In the genomic region with DNA sequence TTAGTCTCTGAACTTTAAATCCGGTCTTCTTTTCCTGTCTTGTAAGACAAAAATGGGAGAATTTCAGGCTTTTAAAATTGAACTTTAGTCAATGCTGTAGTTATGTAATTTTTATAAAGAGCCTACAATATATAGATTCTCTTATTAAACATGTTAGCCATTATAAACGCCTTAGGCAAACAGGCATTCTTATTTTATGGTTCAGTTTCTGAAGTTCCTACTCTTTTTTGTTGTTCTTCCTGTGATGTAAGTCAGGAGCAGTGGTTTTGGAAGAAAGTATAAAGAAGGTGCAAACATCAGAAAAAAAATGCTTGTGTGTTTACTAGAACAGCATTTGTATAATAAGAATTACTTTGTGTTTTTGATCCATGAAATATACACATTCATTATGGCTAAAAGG, we compare ENCODE assay signal across 19 cellular contexts. TPM values are rescaled to one million over a fixed set of nuclear protein-coding genes. Genes with fewer than 3 reads are reported as not detected.
A peak's percentile ranks its signal among the peaks of the same experiment; 100 is the strongest.
DNase-seq lines count a peak whose midpoint lies in the region; ATAC-seq, FAIRE-seq and TF ChIP-seq lines count a peak whose summit lies in the region.
"Had no signal": no experiment of that assay in that cellular context is flagged by ENCODE, and none has a peak within 500 bp of the region (broad histone marks: within the 10 kb centered on the region; RNA-seq: fewer than 3 reads in every experiment).

No MANE protein-coding gene starts in this region.

- no peak for TF ChIP-seq CTCF in RWPE1 (conservative IDR thresholded peaks at IDR 0.05; ENCODE audit: low read depth)

- no peaks in the 10 kb centered on the region for H3K36me3 Mint-ChIP-seq in natural killer cell treated with Interleukin-12 subunit alpha and Interleukin-12 subunit beta and Interleukin-15 and Interleukin-18, amount 100 ng/mL, for 72 hours

- peak; percentile 9 for FAIRE-seq in islet of Langerhans (lab: Jason Lieb, UNC)
- FAIRE-seq: GM12891, GM18507 had no signal

- peaks cover 3% of the 10 kb centered on the region for H3K9me3 Mint-ChIP-seq in natural killer cell treated with Interleukin-12 subunit alpha and Interleukin-12 subunit beta and Interleukin-15 and Interleukin-18, amount 100 ng/mL, for 72 hours

- H3K4me1 Mint-ChIP-seq in natural killer cell treated with Interleukin-12 subunit alpha and Interleukin-12 subunit beta and Interleukin-15 and Interleukin-18, amount 100 ng/mL, for 72 hours (ENCODE audit: low read depth in 2 of 2): no peaks in the 10 kb centered on the region
- H3K4me1 Mint-ChIP-seq: H9 had no signal

- POLR2A ChIA-PET in RWPE1 (lab: Yijun Ruan, JAX; ENCODE audit: low non-redundant PET): no interaction called here

- DNase-seq in EH (ENCODE audit: low read depth) (peak; percentile 56), RWPE1 (ENCODE audit: low spot score) (peak; percentile 7), renal cortical epithelial cell (ENCODE audit: low read depth) (peak; percentile 72)
- DNase-seq in stimulated activated CD4-positive, alpha-beta T cell treated with anti-CD3 and anti-CD28 coated beads, Interleukin-4, amount 100 ng/mL, for 24 hours: no peak
- no peak for DNase-seq in natural killer cell treated with Interleukin-12 subunit alpha and Interleukin-12 subunit beta and Interleukin-15 and Interleukin-18, amount 100 ng/mL, for 72 hours (ENCODE audit: low spot score)
- DNase-seq: AML-193, H9, KG1, NCI-H1417 treated with DMSO at 0.1 percent for 48 hours, NCI-H2029 treated with DMSO at 0.1 percent for 48 hours, NCI-H2171, NCI-H526, SJCRH30 had no signal

- no peak overlapping the region for H3K4me3 Mint-ChIP-seq in natural killer cell treated with Interleukin-12 subunit alpha and Interleukin-12 subunit beta and Interleukin-15 and Interleukin-18, amount 100 ng/mL, for 72 hours
- H3K4me3 Mint-ChIP-seq: H9 had no signal

- no peak overlapping the region for H3K27ac Mint-ChIP-seq in natural killer cell treated with Interleukin-12 subunit alpha and Interleukin-12 subunit beta and Interleukin-15 and Interleukin-18, amount 100 ng/mL, for 72 hours
- H3K27ac Mint-ChIP-seq: H9 had no signal

- ATAC-seq in SK-N-SH treated with all-trans-retinoic acid at 6 μM for 48 hours: no peak
- ATAC-seq in natural killer cell treated with Interleukin-12 subunit alpha and Interleukin-12 subunit beta and Interleukin-15 and Interleukin-18, amount 100 ng/mL, for 72 hours: no peak

- no peak overlapping the region for H3K27ac ChIP-seq in RWPE1
- H3K27ac ChIP-seq: C4-2B, PC-9, SJCRH30 had no signal

- CTCF ChIA-PET in RWPE1 (lab: Yijun Ruan, JAX): no interaction called here

- H3K27me3 Mint-ChIP-seq in natural killer cell treated with Interleukin-12 subunit alpha and Interleukin-12 subunit beta and Interleukin-15 and Interleukin-18, amount 100 ng/mL, for 72 hours: no peaks in the 10 kb centered on the region

TF ChIP-seq in SK-N-SH treated with all-trans-retinoic acid at 6 μM for 48 hours, 23 proteins besides CTCF, POLR2A, EP300 and RAD21:
- TF ChIP-seq GLIS3 (CRISPR knock-in tag; IDR thresholded peaks at IDR 0.05) (no peak), ZNF8 (CRISPR knock-in tag; IDR thresholded peaks at IDR 0.05) (no peak), ZFP3 (CRISPR knock-in tag; IDR thresholded peaks at IDR 0.05) (no peak), BACH2 (CRISPR knock-in tag; IDR thresholded peaks at IDR 0.05; ENCODE audit: borderline replicate concordance) (no peak), ISL1 (CRISPR knock-in tag; IDR thresholded peaks at IDR 0.05) (no peak), ZC3H10 (CRISPR knock-in tag; IDR thresholded peaks at IDR 0.05) (no peak), OSR1 (CRISPR knock-in tag; IDR thresholded peaks at IDR 0.05) (no peak), ZNF70 (CRISPR knock-in tag; IDR thresholded peaks at IDR 0.05) (no peak), RARB (CRISPR knock-in tag; IDR thresholded peaks at IDR 0.05) (no peak), TCF4 (CRISPR knock-in tag; IDR thresholded peaks at IDR 0.05; ENCODE audit: borderline replicate concordance) (no peak), ZFP30 (CRISPR knock-in tag; IDR thresholded peaks at IDR 0.05) (no peak)
- TF ChIP-seq, protein P1, sequence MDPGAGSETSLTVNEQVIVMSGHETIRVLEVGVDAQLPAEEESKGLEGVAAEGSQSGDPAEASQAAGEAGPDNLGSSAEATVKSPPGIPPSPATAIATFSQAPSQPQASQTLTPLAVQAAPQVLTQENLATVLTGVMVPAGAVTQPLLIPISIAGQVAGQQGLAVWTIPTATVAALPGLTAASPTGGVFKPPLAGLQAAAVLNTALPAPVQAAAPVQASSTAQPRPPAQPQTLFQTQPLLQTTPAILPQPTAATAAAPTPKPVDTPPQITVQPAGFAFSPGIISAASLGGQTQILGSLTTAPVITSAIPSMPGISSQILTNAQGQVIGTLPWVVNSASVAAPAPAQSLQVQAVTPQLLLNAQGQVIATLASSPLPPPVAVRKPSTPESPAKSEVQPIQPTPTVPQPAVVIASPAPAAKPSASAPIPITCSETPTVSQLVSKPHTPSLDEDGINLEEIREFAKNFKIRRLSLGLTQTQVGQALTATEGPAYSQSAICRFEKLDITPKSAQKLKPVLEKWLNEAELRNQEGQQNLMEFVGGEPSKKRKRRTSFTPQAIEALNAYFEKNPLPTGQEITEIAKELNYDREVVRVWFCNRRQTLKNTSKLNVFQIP (CRISPR knock-in tag; IDR thresholded peaks at IDR 0.05; ENCODE audit: borderline replicate concordance, low read depth): no peak
- TF ChIP-seq, protein P2, sequence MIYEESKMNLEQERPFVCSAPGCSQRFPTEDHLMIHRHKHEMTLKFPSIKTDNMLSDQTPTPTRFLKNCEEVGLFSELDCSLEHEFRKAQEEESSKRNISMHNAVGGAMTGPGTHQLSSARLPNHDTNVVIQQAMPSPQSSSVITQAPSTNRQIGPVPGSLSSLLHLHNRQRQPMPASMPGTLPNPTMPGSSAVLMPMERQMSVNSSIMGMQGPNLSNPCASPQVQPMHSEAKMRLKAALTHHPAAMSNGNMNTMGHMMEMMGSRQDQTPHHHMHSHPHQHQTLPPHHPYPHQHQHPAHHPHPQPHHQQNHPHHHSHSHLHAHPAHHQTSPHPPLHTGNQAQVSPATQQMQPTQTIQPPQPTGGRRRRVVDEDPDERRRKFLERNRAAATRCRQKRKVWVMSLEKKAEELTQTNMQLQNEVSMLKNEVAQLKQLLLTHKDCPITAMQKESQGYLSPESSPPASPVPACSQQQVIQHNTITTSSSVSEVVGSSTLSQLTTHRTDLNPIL (CRISPR knock-in tag; IDR thresholded peaks at IDR 0.05; ENCODE audit: low read depth): no peak
- TF ChIP-seq, protein P3, sequence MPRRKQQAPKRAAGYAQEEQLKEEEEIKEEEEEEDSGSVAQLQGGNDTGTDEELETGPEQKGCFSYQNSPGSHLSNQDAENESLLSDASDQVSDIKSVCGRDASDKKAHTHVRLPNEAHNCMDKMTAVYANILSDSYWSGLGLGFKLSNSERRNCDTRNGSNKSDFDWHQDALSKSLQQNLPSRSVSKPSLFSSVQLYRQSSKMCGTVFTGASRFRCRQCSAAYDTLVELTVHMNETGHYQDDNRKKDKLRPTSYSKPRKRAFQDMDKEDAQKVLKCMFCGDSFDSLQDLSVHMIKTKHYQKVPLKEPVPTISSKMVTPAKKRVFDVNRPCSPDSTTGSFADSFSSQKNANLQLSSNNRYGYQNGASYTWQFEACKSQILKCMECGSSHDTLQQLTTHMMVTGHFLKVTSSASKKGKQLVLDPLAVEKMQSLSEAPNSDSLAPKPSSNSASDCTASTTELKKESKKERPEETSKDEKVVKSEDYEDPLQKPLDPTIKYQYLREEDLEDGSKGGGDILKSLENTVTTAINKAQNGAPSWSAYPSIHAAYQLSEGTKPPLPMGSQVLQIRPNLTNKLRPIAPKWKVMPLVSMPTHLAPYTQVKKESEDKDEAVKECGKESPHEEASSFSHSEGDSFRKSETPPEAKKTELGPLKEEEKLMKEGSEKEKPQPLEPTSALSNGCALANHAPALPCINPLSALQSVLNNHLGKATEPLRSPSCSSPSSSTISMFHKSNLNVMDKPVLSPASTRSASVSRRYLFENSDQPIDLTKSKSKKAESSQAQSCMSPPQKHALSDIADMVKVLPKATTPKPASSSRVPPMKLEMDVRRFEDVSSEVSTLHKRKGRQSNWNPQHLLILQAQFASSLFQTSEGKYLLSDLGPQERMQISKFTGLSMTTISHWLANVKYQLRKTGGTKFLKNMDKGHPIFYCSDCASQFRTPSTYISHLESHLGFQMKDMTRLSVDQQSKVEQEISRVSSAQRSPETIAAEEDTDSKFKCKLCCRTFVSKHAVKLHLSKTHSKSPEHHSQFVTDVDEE (CRISPR knock-in tag; IDR thresholded peaks at IDR 0.05): no peak
- TF ChIP-seq, protein P4, sequence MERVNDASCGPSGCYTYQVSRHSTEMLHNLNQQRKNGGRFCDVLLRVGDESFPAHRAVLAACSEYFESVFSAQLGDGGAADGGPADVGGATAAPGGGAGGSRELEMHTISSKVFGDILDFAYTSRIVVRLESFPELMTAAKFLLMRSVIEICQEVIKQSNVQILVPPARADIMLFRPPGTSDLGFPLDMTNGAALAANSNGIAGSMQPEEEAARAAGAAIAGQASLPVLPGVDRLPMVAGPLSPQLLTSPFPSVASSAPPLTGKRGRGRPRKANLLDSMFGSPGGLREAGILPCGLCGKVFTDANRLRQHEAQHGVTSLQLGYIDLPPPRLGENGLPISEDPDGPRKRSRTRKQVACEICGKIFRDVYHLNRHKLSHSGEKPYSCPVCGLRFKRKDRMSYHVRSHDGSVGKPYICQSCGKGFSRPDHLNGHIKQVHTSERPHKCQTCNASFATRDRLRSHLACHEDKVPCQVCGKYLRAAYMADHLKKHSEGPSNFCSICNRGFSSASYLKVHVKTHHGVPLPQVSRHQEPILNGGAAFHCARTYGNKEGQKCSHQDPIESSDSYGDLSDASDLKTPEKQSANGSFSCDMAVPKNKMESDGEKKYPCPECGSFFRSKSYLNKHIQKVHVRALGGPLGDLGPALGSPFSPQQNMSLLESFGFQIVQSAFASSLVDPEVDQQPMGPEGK (CRISPR knock-in tag; IDR thresholded peaks at IDR 0.05; ENCODE audit: borderline replicate concordance): no peak
- TF ChIP-seq, protein P5, sequence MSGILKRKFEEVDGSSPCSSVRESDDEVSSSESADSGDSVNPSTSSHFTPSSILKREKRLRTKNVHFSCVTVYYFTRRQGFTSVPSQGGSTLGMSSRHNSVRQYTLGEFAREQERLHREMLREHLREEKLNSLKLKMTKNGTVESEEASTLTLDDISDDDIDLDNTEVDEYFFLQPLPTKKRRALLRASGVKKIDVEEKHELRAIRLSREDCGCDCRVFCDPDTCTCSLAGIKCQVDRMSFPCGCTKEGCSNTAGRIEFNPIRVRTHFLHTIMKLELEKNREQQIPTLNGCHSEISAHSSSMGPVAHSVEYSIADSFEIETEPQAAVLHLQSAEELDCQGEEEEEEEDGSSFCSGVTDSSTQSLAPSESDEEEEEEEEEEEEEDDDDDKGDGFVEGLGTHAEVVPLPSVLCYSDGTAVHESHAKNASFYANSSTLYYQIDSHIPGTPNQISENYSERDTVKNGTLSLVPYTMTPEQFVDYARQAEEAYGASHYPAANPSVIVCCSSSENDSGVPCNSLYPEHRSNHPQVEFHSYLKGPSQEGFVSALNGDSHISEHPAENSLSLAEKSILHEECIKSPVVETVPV (CRISPR knock-in tag; IDR thresholded peaks at IDR 0.05): no peak

RNA-seq across cellular contexts. Expression of a gene that starts 41.6 kb away (rescaled TPM):
- 248 and 609 TPM in 2 replicates for total RNA-seq in renal cortical epithelial cell
- total RNA-seq in natural killer cell treated with Interleukin-12 subunit alpha and Interleukin-12 subunit beta and Interleukin-15 and Interleukin-18, amount 100 ng/mL, for 72 hours: under 1 TPM in 1 of 2 donors, not detected in 1; 0.26 TPM
- total RNA-seq: PC-9 had no signal

Comparison
In these comparisons a context has a peak if more than half of its experiments do, and no peak if none do; other contexts are left out.
1. DNase-seq: peak in EH (single experiment), RWPE1 (single experiment) and renal cortical epithelial cell (single experiment); none in stimulated activated CD4-positive, alpha-beta T cell treated with anti-CD3 and anti-CD28 coated beads, Interleukin-4, amount 100 ng/mL, for 24 hours (single experiment) and natural killer cell treated with Interleukin-12 subunit alpha and Interleukin-12 subunit beta and Interleukin-15 and Interleukin-18, amount 100 ng/mL, for 72 hours (single experiment).
2. RNA of a gene that starts 41.6 kb away (total RNA-seq): 248 to 609 TPM in renal cortical epithelial cell; 0.26 TPM in natural killer cell treated with Interleukin-12 subunit alpha and Interleukin-12 subunit beta and Interleukin-15 and Interleukin-18, amount 100 ng/mL, for 72 hours; every median in the first group is over 100 times any median in the second.